In the genomic region with DNA sequence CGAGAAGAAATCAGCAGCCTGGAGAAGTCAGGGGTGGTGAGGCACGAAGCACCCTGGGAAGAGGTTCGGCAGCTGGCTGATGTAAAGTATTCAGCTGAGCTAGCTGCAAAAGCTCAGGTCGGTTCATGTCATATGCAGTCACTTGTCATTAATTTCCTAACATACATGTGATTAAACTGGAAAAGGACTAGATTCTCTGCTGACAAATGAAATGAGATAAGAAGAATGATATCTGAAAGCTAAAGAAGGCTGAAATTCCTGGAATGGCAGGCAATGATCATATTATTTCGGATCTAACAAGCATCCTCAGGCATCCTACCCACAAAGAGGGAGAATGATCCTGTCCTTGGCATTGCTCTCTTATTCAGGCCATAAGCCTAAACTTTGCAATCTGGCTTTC, we compare ENCODE assay signal across 24 cellular contexts.
"Had no signal": no experiment of that assay in that cellular context is flagged by ENCODE, and none has a peak within 500 bp of the region (broad histone marks: within the 10 kb centered on the region; RNA-seq: fewer than 3 reads in every experiment).

No MANE protein-coding gene starts in this region.

- H3K27ac ChIP-seq: ascending aorta, body of pancreas, Peyer's patch, RWPE1 had no signal

- FAIRE-seq: bronchial epithelial cell had no signal

- H3K36me3 ChIP-seq: ascending aorta, Peyer's patch had no signal

- H3K4me1 ChIP-seq: ascending aorta, body of pancreas, Peyer's patch had no signal

- DNase-seq: activated CD4-positive, alpha-beta T cell treated with anti-CD3 and anti-CD28 coated beads for 48 hours; activated CD4-positive, alpha-beta T cell treated with anti-CD3 and anti-CD28 coated beads, Interleukin-2, amount 50 U/mL, for 48 hours; activated CD4-positive, CD25-positive, alpha-beta regulatory T cell treated with anti-CD3 and anti-CD28 coated beads, Interleukin-2, amount 50 U/mL, for 72 hours; activated CD8-positive, alpha-beta memory T cell treated with anti-CD3 and anti-CD28 coated beads, Interleukin-2, amount 10 ng/mL, durations not matched to agents 7 days and 5 days; activated effector memory CD4-positive, alpha-beta T cell treated with anti-CD3 and anti-CD28 coated beads, Interleukin-2, amount 50 U/mL, for 16 hours; activated naive CD4-positive, alpha-beta T cell treated with Interleukin-2 at 50 U/mL for 16 hours; activated naive CD8-positive, alpha-beta T cell treated with anti-CD3 and anti-CD28 coated beads, Interleukin-2, amount 50 U/mL, for 24 hours; activated T-cell treated with anti-CD3 and anti-CD28 coated beads, Interleukin-2, amount 50 U/mL, for 4 hours; amniotic stem cell; body of pancreas; central memory CD4-positive, alpha-beta T cell; MM.1S; NCI-H1105; NCI-H1930; NCI-H2107; NCI-H510A treated with DMSO at 0.1 percent for 48 hours; NK-92 treated with Interleukin-12 subunit alpha and Interleukin-12 subunit beta, amount 100 ng/mL, for 24 hours; Peyer's patch; Right ventricle myocardium superior had no signal

- ATAC-seq: activated CD8-positive, alpha-beta memory T cell treated with anti-CD3 and anti-CD28 coated beads, Interleukin-2, amount 10 ng/mL, durations not matched to agents 7 days and 5 days; activated naive CD4-positive, alpha-beta T cell treated with anti-CD3 and anti-CD28 coated beads, Interleukin-2, amount 50 U/mL, for 72 hours; activated naive CD8-positive, alpha-beta T cell treated with anti-CD3 and anti-CD28 coated beads, Interleukin-2, amount 50 U/mL, for 24 hours; activated T-cell treated with anti-CD3 and anti-CD28 coated beads, Interleukin-2, amount 50 U/mL, for 4 hours; body of pancreas; WTC11 had no signal

- H3K27me3 ChIP-seq: ascending aorta, body of pancreas, Peyer's patch had no signal

- H3K4me3 ChIP-seq: ascending aorta, body of pancreas, Peyer's patch had no signal

- H3K9me3 ChIP-seq: ascending aorta, body of pancreas, Peyer's patch had no signal
